ENCODE assay signal across 1 cellular context in genomic region chr12:132812631-132813305, GRCh38.
TF ChIP-seq lines count a peak whose summit lies in the region.

No MANE protein-coding gene starts in this region.

TF ChIP-seq in HepG2, 621 proteins besides CTCF, POLR2A, EP300 and RAD21 (continued from another document):
- TF ChIP-seq GMEB2 (CRISPR knock-in tag; IDR thresholded peaks at IDR 0.05; ENCODE audit: low read depth), result no peak
- no peak for TF ChIP-seq SUZ12 (IDR thresholded peaks at IDR 0.05; ENCODE audit: low read depth, low read length)
- no peak for TF ChIP-seq ZNF101 (CRISPR knock-in tag; IDR thresholded peaks at IDR 0.05; ENCODE audit: borderline replicate concordance, low read depth)
- TF ChIP-seq MIER3 (CRISPR knock-in tag; IDR thresholded peaks at IDR 0.05; ENCODE audit: borderline replicate concordance), result no peak
- TF ChIP-seq NR2C2 (CRISPR knock-in tag; IDR thresholded peaks at IDR 0.05; ENCODE audit: borderline replicate concordance), result no peak
- TF ChIP-seq TBX3 (IDR thresholded peaks at IDR 0.05; ENCODE audit: borderline replicate concordance), result no peak
- no peak for TF ChIP-seq ZNF678 (CRISPR knock-in tag; IDR thresholded peaks at IDR 0.05)
- no peak for TF ChIP-seq ZNF234 (CRISPR knock-in tag; conservative IDR thresholded peaks at IDR 0.05)
- TF ChIP-seq FOXO4 (CRISPR knock-in tag; conservative IDR thresholded peaks at IDR 0.05), result no peak
- no peak for TF ChIP-seq NR2F1 (CRISPR knock-in tag; IDR thresholded peaks at IDR 0.05)
- TF ChIP-seq ATF1 (CRISPR knock-in tag; IDR thresholded peaks at IDR 0.05), result no peak
- TF ChIP-seq ZBTB8A (CRISPR knock-in tag; IDR thresholded peaks at IDR 0.05; ENCODE audit: borderline replicate concordance, low read depth), result no peak
- TF ChIP-seq SNAI1 (CRISPR knock-in tag; IDR thresholded peaks at IDR 0.05; ENCODE audit: borderline replicate concordance), result no peak
- TF ChIP-seq FOSL2 (CRISPR knock-in tag; IDR thresholded peaks at IDR 0.05), result no peak
- TF ChIP-seq ZSCAN20 (CRISPR knock-in tag; IDR thresholded peaks at IDR 0.05; ENCODE audit: borderline replicate concordance), result no peak
- TF ChIP-seq TFDP1 (CRISPR knock-in tag; IDR thresholded peaks at IDR 0.05; ENCODE audit: borderline replicate concordance), result no peak
TF ChIP-seq in HepG2: peak in this region for 0.
